ENCODE assay signal across 1 cellular context in genomic region chr21:31570824-31571425, GRCh38.
TF ChIP-seq lines count a peak whose summit lies in the region.

No MANE protein-coding gene starts in this region.

TF ChIP-seq in GM23338, 12 proteins besides CTCF, POLR2A, EP300 and RAD21 (continued from another document):
- TF ChIP-seq, protein P1, sequence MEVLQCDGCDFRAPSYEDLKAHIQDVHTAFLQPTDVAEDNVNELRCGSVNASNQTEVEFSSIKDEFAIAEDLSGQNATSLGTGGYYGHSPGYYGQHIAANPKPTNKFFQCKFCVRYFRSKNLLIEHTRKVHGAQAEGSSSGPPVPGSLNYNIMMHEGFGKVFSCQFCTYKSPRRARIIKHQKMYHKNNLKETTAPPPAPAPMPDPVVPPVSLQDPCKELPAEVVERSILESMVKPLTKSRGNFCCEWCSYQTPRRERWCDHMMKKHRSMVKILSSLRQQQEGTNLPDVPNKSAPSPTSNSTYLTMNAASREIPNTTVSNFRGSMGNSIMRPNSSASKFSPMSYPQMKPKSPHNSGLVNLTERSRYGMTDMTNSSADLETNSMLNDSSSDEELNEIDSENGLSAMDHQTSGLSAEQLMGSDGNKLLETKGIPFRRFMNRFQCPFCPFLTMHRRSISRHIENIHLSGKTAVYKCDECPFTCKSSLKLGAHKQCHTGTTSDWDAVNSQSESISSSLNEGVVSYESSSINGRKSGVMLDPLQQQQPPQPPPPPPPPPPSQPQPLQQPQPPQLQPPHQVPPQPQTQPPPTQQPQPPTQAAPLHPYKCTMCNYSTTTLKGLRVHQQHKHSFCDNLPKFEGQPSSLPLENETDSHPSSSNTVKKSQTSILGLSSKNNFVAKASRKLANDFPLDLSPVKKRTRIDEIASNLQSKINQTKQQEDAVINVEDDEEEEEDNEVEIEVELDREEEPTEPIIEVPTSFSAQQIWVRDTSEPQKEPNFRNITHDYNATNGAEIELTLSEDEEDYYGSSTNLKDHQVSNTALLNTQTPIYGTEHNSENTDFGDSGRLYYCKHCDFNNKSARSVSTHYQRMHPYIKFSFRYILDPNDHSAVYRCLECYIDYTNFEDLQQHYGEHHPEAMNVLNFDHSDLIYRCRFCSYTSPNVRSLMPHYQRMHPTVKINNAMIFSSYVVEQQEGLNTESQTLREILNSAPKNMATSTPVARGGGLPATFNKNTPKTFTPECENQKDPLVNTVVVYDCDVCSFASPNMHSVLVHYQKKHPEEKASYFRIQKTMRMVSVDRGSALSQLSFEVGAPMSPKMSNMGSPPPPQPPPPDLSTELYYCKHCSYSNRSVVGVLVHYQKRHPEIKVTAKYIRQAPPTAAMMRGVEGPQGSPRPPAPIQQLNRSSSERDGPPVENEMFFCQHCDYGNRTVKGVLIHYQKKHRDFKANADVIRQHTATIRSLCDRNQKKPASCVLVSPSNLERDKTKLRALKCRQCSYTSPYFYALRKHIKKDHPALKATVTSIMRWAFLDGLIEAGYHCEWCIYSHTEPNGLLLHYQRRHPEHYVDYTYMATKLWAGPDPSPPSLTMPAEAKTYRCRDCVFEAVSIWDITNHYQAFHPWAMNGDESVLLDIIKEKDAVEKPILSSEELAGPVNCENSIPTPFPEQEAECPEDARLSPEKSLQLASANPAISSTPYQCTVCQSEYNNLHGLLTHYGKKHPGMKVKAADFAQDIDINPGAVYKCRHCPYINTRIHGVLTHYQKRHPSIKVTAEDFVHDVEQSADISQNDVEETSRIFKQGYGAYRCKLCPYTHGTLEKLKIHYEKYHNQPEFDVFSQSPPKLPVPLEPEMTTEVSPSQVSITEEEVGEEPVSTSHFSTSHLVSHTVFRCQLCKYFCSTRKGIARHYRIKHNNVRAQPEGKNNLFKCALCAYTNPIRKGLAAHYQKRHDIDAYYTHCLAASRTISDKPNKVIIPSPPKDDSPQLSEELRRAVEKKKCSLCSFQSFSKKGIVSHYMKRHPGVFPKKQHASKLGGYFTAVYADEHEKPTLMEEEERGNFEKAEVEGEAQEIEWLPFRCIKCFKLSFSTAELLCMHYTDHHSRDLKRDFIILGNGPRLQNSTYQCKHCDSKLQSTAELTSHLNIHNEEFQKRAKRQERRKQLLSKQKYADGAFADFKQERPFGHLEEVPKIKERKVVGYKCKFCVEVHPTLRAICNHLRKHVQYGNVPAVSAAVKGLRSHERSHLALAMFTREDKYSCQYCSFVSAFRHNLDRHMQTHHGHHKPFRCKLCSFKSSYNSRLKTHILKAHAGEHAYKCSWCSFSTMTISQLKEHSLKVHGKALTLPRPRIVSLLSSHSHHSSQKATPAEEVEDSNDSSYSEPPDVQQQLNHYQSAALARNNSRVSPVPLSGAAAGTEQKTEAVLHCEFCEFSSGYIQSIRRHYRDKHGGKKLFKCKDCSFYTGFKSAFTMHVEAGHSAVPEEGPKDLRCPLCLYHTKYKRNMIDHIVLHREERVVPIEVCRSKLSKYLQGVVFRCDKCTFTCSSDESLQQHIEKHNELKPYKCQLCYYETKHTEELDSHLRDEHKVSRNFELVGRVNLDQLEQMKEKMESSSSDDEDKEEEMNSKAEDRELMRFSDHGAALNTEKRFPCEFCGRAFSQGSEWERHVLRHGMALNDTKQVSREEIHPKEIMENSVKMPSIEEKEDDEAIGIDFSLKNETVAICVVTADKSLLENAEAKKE (CRISPR knock-in tag; IDR thresholded peaks at IDR 0.05), result no peak
- no peak for TF ChIP-seq EZH2 (IDR thresholded peaks at IDR 0.05; ENCODE audit: low read depth, unreplicated experiment)
- TF ChIP-seq REST (IDR thresholded peaks at IDR 0.05; ENCODE audit: unreplicated experiment), result no peak
- TF ChIP-seq POLR2AphosphoS5 (IDR thresholded peaks at IDR 0.05; ENCODE audit: low read depth), result no peak
